In the genomic region with DNA sequence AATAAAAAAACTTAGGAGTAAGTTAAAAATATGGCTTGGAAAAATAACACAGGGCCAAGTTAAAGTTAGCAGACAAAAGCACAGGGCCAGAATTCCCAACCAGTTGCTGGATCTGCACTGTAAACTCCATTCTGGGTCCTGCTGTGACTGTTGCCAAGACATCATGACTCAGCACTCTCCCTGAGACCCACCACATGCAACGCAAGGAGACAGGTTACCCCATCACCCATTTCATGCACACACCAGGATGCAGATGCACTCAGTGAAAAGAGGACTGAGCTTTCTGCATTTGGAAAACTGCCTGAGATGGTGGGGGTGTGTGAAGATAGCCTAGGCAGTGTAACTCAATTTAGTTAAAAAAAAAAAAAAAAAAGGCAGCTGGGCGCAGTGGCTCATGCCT, we compare ENCODE assay signal across 10 cellular contexts.
A peak's percentile ranks its signal among the peaks of the same experiment; 100 is the strongest.
DNase-seq lines count a peak whose midpoint lies in the region; ATAC-seq and TF ChIP-seq lines count a peak whose summit lies in the region.
"Had no signal": no experiment of that assay in that cellular context is flagged by ENCODE, and none has a peak within 500 bp of the region (broad histone marks: within the 10 kb centered on the region; RNA-seq: fewer than 3 reads in every experiment).

No MANE protein-coding gene starts in this region.

- ATAC-seq in HG03097 (IDR thresholded peaks at IDR 0.05; ENCODE audit: low FRiP score, unreplicated experiment), result no peak
- ATAC-seq: Panc1 had no signal

- H3K9me2 ChIP-seq in PC-9 (ENCODE audit: insufficient read depth), result no peaks in the 10 kb centered on the region

- H3K4me1 ChIP-seq in PC-9 (replicated peaks; ENCODE audit: insufficient read depth), result peaks cover 18% of the 10 kb centered on the region

- 0 out of 2 replicates have a peak overlapping the region, but pooled peaks have one; percentile 4 for H3K4me2 ChIP-seq in PC-9

- no peaks in the 10 kb centered on the region for H3K36me3 ChIP-seq in PC-9 (ENCODE audit: low read depth)

- H3K79me2 ChIP-seq in PC-9 (ENCODE audit: low read depth), result no peaks in the 10 kb centered on the region

- no peak for TF ChIP-seq CTCF in PC-9 (conservative IDR thresholded peaks at IDR 0.05)

- intact Hi-C loops in PC-9 (cut with micrococcal nuclease; ENCODE audit: unreplicated experiment), result no loop called here

- H2AFZ ChIP-seq in PC-9, result no peak overlapping the region

- POLR2A ChIA-PET in PC-9 (lab: Charles Lee; ENCODE audit: unreplicated experiment), result interaction anchor here (0.6 to 0.7 kb wide), 2 partner anchors 42 to 97 kb away, joined by 3 to 10 read pairs; partner anchors contain the start of gene ZNF438

- H3K4me3 ChIP-seq in PC-9, result no peak overlapping the region

- no peaks in the 10 kb centered on the region for H3K27me3 ChIP-seq in PC-9 (ENCODE audit: insufficient read depth, low read depth)

- no peaks in the 10 kb centered on the region for H3F3A ChIP-seq in PC-9 (ENCODE audit: insufficient read depth, low read depth)

- H3K27ac ChIP-seq in PC-9, result peak overlapping the region; percentile 27

- H3K9me3 ChIP-seq in PC-9 (ENCODE audit: insufficient read depth, low read depth), result no peaks in the 10 kb centered on the region

- BruUV-seq in PC-9 (replicated peaks; lab: Mats Ljungman, UMichigan), result no TSS peak

- CTCF ChIA-PET in PC-9 (lab: Charles Lee), result no interaction called here

- no peaks in the 10 kb centered on the region for H4K20me1 ChIP-seq in PC-9 (ENCODE audit: insufficient read depth)

- DNase-seq in ELR (ENCODE audit: low read depth) (peak; percentile 70), PC-9 (no peak), fibroblast of the conjunctiva (ENCODE audit: low read depth) (peak; percentile 82), occipital lobe (lab: John Stamatoyannopoulos, UW) (peak; percentile 36), NOMO-1 (lab: John Stamatoyannopoulos, UW; ENCODE audit: unreplicated experiment in 2 of 2) (no peak), NCI-H1105 (lab: John Stamatoyannopoulos, UW) (no peak)
- no peak for DNase-seq in activated CD4-positive, alpha-beta T cell treated with anti-CD3 and anti-CD28 coated beads for 48 hours
- DNase-seq: activated CD8-positive, alpha-beta memory T cell treated with anti-CD3 and anti-CD28 coated beads for 24 hours had no signal

Comparison
In these comparisons a context has a peak if more than half of its experiments do, and no peak if none do; other contexts are left out.
1. DNase-seq: peak in ELR (single experiment), fibroblast of the conjunctiva (single experiment) and occipital lobe (single experiment); none in PC-9 (0 of 2), activated CD4-positive, alpha-beta T cell treated with anti-CD3 and anti-CD28 coated beads for 48 hours (single experiment), NOMO-1 (0 of 2) and NCI-H1105 (single experiment).